Comparison of ENCODE assay signal across 1 cellular context in the genomic region with DNA sequence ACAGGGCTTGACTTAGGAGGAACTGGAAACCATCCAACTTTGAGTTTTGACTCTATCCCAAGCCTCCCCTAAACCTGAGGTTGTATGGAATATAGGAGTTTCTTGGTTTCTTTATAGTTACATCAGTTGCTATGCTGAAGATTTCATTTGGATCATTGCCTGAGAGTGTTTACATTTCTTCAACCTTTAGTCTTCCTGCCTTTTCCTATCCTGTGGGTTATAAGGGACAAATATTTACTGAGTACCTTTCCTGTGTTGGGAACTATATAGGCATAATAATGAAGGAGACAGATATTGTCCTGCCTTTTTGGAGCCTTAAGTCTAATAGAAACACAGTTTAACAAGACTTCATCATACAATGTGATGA.
TF ChIP-seq lines count a peak whose summit lies in the region.

No MANE protein-coding gene starts in this region.

TF ChIP-seq in HepG2, 621 proteins besides CTCF, POLR2A, EP300 and RAD21 (continued from another document and continues in another):
- TF ChIP-seq, protein P1, sequence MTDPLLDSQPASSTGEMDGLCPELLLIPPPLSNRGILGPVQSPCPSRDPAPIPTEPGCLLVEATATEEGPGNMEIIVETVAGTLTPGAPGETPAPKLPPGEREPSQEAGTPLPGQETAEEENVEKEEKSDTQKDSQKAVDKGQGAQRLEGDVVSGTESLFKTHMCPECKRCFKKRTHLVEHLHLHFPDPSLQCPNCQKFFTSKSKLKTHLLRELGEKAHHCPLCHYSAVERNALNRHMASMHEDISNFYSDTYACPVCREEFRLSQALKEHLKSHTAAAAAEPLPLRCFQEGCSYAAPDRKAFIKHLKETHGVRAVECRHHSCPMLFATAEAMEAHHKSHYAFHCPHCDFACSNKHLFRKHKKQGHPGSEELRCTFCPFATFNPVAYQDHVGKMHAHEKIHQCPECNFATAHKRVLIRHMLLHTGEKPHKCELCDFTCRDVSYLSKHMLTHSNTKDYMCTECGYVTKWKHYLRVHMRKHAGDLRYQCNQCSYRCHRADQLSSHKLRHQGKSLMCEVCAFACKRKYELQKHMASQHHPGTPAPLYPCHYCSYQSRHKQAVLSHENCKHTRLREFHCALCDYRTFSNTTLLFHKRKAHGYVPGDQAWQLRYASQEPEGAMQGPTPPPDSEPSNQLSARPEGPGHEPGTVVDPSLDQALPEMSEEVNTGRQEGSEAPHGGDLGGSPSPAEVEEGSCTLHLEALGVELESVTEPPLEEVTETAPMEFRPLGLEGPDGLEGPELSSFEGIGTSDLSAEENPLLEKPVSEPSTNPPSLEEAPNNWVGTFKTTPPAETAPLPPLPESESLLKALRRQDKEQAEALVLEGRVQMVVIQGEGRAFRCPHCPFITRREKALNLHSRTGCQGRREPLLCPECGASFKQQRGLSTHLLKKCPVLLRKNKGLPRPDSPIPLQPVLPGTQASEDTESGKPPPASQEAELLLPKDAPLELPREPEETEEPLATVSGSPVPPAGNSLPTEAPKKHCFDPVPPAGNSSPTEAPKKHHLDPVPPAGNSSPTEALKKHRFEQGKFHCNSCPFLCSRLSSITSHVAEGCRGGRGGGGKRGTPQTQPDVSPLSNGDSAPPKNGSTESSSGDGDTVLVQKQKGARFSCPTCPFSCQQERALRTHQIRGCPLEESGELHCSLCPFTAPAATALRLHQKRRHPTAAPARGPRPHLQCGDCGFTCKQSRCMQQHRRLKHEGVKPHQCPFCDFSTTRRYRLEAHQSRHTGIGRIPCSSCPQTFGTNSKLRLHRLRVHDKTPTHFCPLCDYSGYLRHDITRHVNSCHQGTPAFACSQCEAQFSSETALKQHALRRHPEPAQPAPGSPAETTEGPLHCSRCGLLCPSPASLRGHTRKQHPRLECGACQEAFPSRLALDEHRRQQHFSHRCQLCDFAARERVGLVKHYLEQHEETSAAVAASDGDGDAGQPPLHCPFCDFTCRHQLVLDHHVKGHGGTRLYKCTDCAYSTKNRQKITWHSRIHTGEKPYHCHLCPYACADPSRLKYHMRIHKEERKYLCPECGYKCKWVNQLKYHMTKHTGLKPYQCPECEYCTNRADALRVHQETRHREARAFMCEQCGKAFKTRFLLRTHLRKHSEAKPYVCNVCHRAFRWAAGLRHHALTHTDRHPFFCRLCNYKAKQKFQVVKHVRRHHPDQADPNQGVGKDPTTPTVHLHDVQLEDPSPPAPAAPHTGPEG (CRISPR knock-in tag; IDR thresholded peaks at IDR 0.05) = no peak
- TF ChIP-seq, protein P2, sequence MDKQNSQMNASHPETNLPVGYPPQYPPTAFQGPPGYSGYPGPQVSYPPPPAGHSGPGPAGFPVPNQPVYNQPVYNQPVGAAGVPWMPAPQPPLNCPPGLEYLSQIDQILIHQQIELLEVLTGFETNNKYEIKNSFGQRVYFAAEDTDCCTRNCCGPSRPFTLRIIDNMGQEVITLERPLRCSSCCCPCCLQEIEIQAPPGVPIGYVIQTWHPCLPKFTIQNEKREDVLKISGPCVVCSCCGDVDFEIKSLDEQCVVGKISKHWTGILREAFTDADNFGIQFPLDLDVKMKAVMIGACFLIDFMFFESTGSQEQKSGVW (CRISPR knock-in tag; IDR thresholded peaks at IDR 0.05; ENCODE audit: borderline replicate concordance) = no peak
- TF ChIP-seq, protein P3, sequence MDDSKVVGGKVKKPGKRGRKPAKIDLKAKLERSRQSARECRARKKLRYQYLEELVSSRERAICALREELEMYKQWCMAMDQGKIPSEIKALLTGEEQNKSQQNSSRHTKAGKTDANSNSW (CRISPR knock-in tag; IDR thresholded peaks at IDR 0.05; ENCODE audit: borderline replicate concordance) = no peak
- TF ChIP-seq HHEX (CRISPR knock-in tag; IDR thresholded peaks at IDR 0.05) = no peak
- TF ChIP-seq ZNF337 (CRISPR knock-in tag; IDR thresholded peaks at IDR 0.05; ENCODE audit: borderline replicate concordance, low read depth) = no peak
- TF ChIP-seq, protein P4, sequence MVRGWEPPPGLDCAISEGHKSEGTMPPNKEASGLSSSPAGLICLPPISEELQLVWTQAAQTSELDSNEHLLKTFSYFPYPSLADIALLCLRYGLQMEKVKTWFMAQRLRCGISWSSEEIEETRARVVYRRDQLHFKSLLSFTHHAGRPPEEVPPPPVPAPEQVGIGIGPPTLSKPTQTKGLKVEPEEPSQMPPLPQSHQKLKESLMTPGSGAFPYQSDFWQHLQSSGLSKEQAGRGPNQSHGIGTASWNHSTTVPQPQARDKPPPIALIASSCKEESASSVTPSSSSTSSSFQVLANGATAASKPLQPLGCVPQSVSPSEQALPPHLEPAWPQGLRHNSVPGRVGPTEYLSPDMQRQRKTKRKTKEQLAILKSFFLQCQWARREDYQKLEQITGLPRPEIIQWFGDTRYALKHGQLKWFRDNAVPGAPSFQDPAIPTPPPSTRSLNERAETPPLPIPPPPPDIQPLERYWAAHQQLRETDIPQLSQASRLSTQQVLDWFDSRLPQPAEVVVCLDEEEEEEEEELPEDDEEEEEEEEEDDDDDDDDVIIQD (CRISPR knock-in tag; IDR thresholded peaks at IDR 0.05; ENCODE audit: low read depth) = peak; percentile 22; the same call in 1 of the 2 replicates
- TF ChIP-seq PCBP1 (IDR thresholded peaks at IDR 0.05; ENCODE audit: borderline replicate concordance, low read depth, low read length) = no peak
- no peak for TF ChIP-seq ZNF766 (CRISPR knock-in tag; IDR thresholded peaks at IDR 0.05; ENCODE audit: borderline replicate concordance)
- 0 out of 2 replicates have a peak, but pooled peaks have one; percentile 8 for TF ChIP-seq DMAP1 (CRISPR knock-in tag; IDR thresholded peaks at IDR 0.05)
- TF ChIP-seq, protein P5, sequence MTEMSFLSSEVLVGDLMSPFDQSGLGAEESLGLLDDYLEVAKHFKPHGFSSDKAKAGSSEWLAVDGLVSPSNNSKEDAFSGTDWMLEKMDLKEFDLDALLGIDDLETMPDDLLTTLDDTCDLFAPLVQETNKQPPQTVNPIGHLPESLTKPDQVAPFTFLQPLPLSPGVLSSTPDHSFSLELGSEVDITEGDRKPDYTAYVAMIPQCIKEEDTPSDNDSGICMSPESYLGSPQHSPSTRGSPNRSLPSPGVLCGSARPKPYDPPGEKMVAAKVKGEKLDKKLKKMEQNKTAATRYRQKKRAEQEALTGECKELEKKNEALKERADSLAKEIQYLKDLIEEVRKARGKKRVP (CRISPR knock-in tag; IDR thresholded peaks at IDR 0.05) = peak in 1 of 2 experiments; percentile 91; a peak in 2 of 4 replicates
- no peak for TF ChIP-seq SCMH1 (CRISPR knock-in tag; IDR thresholded peaks at IDR 0.05; ENCODE audit: borderline replicate concordance)
- 0 out of 2 replicates have a peak, but pooled peaks have one; percentile 23 for TF ChIP-seq NR2F2 (IDR thresholded peaks at IDR 0.05; ENCODE audit: borderline replicate concordance, low read depth)
- TF ChIP-seq, protein P6, sequence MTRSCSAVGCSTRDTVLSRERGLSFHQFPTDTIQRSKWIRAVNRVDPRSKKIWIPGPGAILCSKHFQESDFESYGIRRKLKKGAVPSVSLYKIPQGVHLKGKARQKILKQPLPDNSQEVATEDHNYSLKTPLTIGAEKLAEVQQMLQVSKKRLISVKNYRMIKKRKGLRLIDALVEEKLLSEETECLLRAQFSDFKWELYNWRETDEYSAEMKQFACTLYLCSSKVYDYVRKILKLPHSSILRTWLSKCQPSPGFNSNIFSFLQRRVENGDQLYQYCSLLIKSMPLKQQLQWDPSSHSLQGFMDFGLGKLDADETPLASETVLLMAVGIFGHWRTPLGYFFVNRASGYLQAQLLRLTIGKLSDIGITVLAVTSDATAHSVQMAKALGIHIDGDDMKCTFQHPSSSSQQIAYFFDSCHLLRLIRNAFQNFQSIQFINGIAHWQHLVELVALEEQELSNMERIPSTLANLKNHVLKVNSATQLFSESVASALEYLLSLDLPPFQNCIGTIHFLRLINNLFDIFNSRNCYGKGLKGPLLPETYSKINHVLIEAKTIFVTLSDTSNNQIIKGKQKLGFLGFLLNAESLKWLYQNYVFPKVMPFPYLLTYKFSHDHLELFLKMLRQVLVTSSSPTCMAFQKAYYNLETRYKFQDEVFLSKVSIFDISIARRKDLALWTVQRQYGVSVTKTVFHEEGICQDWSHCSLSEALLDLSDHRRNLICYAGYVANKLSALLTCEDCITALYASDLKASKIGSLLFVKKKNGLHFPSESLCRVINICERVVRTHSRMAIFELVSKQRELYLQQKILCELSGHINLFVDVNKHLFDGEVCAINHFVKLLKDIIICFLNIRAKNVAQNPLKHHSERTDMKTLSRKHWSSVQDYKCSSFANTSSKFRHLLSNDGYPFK (CRISPR knock-in tag; IDR thresholded peaks at IDR 0.05; ENCODE audit: borderline replicate concordance) = no peak
- TF ChIP-seq, protein P7, sequence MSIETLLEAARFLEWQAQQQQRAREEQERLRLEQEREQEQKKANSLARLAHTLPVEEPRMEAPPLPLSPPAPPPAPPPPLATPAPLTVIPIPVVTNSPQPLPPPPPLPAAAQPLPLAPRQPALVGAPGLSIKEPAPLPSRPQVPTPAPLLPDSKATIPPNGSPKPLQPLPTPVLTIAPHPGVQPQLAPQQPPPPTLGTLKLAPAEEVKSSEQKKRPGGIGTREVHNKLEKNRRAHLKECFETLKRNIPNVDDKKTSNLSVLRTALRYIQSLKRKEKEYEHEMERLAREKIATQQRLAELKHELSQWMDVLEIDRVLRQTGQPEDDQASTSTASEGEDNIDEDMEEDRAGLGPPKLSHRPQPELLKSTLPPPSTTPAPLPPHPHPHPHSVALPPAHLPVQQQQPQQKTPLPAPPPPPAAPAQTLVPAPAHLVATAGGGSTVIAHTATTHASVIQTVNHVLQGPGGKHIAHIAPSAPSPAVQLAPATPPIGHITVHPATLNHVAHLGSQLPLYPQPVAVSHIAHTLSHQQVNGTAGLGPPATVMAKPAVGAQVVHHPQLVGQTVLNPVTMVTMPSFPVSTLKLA (IDR thresholded peaks at IDR 0.05) = no peak
- TF ChIP-seq ATM (IDR thresholded peaks at IDR 0.05; ENCODE audit: borderline replicate concordance) = no peak
- TF ChIP-seq ZBTB20 (CRISPR knock-in tag; IDR thresholded peaks at IDR 0.05; ENCODE audit: borderline replicate concordance, low read depth) = peak; percentile 95; the same call in 1 of the 2 replicates
- no peak for TF ChIP-seq HNF4G (IDR thresholded peaks at IDR 0.05; ENCODE audit: borderline replicate concordance, low read depth, low read length)
- no peak for TF ChIP-seq HNF4G (CRISPR knock-in tag; IDR thresholded peaks at IDR 0.05; ENCODE audit: borderline replicate concordance, low read depth)
- TF ChIP-seq HOXA7 (CRISPR knock-in tag; IDR thresholded peaks at IDR 0.05) = no peak
- TF ChIP-seq, protein P8, sequence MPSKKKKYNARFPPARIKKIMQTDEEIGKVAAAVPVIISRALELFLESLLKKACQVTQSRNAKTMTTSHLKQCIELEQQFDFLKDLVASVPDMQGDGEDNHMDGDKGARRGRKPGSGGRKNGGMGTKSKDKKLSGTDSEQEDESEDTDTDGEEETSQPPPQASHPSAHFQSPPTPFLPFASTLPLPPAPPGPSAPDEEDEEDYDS (CRISPR knock-in tag; IDR thresholded peaks at IDR 0.05) = no peak
- TF ChIP-seq, protein P9, sequence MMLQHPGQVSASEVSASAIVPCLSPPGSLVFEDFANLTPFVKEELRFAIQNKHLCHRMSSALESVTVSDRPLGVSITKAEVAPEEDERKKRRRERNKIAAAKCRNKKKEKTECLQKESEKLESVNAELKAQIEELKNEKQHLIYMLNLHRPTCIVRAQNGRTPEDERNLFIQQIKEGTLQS (CRISPR knock-in tag; IDR thresholded peaks at IDR 0.05) = no peak
- no peak for TF ChIP-seq ZNF282 (IDR thresholded peaks at IDR 0.05; ENCODE audit: partially characterized antibody)
- TF ChIP-seq ARNT (IDR thresholded peaks at IDR 0.05) = no peak
- TF ChIP-seq SP140L (CRISPR knock-in tag; IDR thresholded peaks at IDR 0.05; ENCODE audit: borderline replicate concordance) = no peak
- TF ChIP-seq CC2D1A (CRISPR knock-in tag; IDR thresholded peaks at IDR 0.05) = no peak
- no peak for TF ChIP-seq SOX13 (IDR thresholded peaks at IDR 0.05)
- TF ChIP-seq SOX13 (CRISPR knock-in tag; conservative IDR thresholded peaks at IDR 0.05 in 1 of 2, IDR thresholded peaks at IDR 0.05 in 1 of 2) = peak in 1 of 2 experiments; percentile 49; a peak in 1 of 4 replicates
- no peak for TF ChIP-seq ZNF12 (CRISPR knock-in tag; IDR thresholded peaks at IDR 0.05)
- TF ChIP-seq ZKSCAN5 (CRISPR knock-in tag; IDR thresholded peaks at IDR 0.05) = no peak
- no peak for TF ChIP-seq CBX1 (IDR thresholded peaks at IDR 0.05; ENCODE audit: low read depth)
- no peak for TF ChIP-seq MEIS1 (CRISPR knock-in tag; IDR thresholded peaks at IDR 0.05; ENCODE audit: borderline replicate concordance)
- TF ChIP-seq, protein P10, sequence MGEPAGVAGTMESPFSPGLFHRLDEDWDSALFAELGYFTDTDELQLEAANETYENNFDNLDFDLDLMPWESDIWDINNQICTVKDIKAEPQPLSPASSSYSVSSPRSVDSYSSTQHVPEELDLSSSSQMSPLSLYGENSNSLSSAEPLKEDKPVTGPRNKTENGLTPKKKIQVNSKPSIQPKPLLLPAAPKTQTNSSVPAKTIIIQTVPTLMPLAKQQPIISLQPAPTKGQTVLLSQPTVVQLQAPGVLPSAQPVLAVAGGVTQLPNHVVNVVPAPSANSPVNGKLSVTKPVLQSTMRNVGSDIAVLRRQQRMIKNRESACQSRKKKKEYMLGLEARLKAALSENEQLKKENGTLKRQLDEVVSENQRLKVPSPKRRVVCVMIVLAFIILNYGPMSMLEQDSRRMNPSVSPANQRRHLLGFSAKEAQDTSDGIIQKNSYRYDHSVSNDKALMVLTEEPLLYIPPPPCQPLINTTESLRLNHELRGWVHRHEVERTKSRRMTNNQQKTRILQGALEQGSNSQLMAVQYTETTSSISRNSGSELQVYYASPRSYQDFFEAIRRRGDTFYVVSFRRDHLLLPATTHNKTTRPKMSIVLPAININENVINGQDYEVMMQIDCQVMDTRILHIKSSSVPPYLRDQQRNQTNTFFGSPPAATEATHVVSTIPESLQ (CRISPR knock-in tag; conservative IDR thresholded peaks at IDR 0.05) = no peak
- TF ChIP-seq, protein P11, sequence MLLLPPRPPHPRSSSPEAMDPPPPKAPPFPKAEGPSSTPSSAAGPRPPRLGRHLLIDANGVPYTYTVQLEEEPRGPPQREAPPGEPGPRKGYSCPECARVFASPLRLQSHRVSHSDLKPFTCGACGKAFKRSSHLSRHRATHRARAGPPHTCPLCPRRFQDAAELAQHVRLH (CRISPR knock-in tag; IDR thresholded peaks at IDR 0.05; ENCODE audit: borderline replicate concordance, low read depth) = no peak
- TF ChIP-seq, protein P12, sequence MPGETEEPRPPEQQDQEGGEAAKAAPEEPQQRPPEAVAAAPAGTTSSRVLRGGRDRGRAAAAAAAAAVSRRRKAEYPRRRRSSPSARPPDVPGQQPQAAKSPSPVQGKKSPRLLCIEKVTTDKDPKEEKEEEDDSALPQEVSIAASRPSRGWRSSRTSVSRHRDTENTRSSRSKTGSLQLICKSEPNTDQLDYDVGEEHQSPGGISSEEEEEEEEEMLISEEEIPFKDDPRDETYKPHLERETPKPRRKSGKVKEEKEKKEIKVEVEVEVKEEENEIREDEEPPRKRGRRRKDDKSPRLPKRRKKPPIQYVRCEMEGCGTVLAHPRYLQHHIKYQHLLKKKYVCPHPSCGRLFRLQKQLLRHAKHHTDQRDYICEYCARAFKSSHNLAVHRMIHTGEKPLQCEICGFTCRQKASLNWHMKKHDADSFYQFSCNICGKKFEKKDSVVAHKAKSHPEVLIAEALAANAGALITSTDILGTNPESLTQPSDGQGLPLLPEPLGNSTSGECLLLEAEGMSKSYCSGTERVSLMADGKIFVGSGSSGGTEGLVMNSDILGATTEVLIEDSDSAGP (CRISPR knock-in tag; IDR thresholded peaks at IDR 0.05; ENCODE audit: borderline replicate concordance) = no peak
- TF ChIP-seq SYNCRIP (IDR thresholded peaks at IDR 0.05; ENCODE audit: insufficient read depth, low read depth, low read length) = no peak
- TF ChIP-seq DPF2 (CRISPR knock-in tag; IDR thresholded peaks at IDR 0.05; ENCODE audit: borderline replicate concordance, low read depth) = 0 out of 2 replicates have a peak, but pooled peaks have one; percentile 30
- no peak for TF ChIP-seq SMAD1 (CRISPR knock-in tag; IDR thresholded peaks at IDR 0.05; ENCODE audit: borderline replicate concordance, low read depth)
- no peak for TF ChIP-seq NR2F6 (IDR thresholded peaks at IDR 0.05)
- peak; percentile 28; the same call in 1 of the 2 replicates for TF ChIP-seq NR2F6 (CRISPR knock-in tag; IDR thresholded peaks at IDR 0.05)
- no peak for TF ChIP-seq ZNF230 (CRISPR knock-in tag; IDR thresholded peaks at IDR 0.05)
- TF ChIP-seq MLLT10 (CRISPR knock-in tag; IDR thresholded peaks at IDR 0.05) = no peak
- no peak for TF ChIP-seq ZNF143 (CRISPR knock-in tag; IDR thresholded peaks at IDR 0.05)
